Comparison of ENCODE assay signal across 1 cellular context in the genomic region with DNA sequence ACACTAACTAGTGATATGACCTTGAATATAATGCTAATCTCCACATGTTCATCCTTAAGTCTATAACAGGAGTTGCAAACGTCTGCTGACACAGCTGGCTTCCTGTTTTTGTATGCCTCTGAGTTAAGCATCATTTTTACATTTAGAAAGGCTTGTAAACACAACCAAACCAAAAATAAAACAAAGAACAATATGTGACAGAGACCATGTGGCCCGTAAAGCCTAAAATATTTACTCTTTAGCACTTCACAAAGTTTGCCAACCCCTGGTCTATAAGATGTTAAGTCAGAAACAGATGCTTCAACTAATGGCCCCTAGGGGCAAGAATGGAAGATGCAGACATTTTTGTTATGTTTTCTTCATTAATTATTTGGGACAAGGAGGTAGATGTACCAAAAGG.
TF ChIP-seq lines count a peak whose summit lies in the region.

No MANE protein-coding gene starts in this region.

TF ChIP-seq in IMR-90, 13 proteins besides CTCF, POLR2A, EP300 and RAD21:
- no peak for TF ChIP-seq RFX5 (IDR thresholded peaks at IDR 0.05; ENCODE audit: low read depth, low read length)
- TF ChIP-seq ELK1 (IDR thresholded peaks at IDR 0.05; ENCODE audit: borderline replicate concordance, low read depth, low read length), result no peak
- no peak for TF ChIP-seq MAZ (IDR thresholded peaks at IDR 0.05; ENCODE audit: borderline replicate concordance, low read depth, low read length)
- no peak for TF ChIP-seq NFE2L2 (IDR thresholded peaks at IDR 0.05; ENCODE audit: low read depth, low read length)
